Comparison of ENCODE assay signal across 3 cellular contexts in genomic region chr19:256804-257203, GRCh38. TPM values are rescaled to one million over a fixed set of nuclear protein-coding genes. Genes with fewer than 3 reads are reported as not detected.
"Had no signal": no experiment of that assay in that cellular context is flagged by ENCODE, and none has a peak within 500 bp of the region (broad histone marks: within the 10 kb centered on the region; RNA-seq: fewer than 3 reads in every experiment).

No MANE protein-coding gene starts in this region.

RNA-seq across cellular contexts. Expression of gene PLPP2, which starts 34.4 kb away (rescaled TPM):
- total RNA-seq: left ventricle myocardium inferior, myocyte had no signal
- polyA plus RNA-seq: naive thymus-derived CD4-positive, alpha-beta T cell had no signal
